In the genomic region with DNA sequence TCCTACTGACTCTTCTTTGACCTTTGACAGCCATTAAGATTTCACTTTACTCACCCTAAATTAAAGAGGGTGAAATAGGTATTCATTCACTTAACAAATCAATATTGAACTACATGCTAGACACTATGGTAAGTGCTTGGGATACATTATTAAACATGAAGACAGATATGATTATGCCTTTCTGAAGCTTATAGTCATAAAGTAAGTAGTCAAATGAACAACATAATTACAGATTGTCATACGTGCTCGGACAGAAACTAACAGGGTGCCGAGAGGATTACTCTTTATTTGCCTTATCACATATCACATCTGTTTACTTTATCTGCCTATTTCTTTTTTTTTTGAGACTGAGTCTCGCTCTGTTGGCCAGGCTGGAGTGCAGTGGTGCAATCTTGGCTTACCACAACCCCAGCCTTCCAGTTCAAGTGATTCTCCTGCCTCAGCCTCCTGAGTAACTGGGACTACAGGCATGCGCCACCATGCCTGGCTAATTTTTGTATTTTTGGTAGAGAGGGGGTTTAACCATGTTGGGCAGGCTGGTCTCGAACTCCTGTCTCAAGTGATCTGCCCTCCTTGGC, we compare ENCODE assay signal across 23 cellular contexts. TPM values are rescaled to one million over a fixed set of nuclear protein-coding genes. Genes with fewer than 3 reads are reported as not detected.
DNase-seq lines count a peak whose midpoint lies in the region; ATAC-seq and TF ChIP-seq lines count a peak whose summit lies in the region.
"Had no signal": no experiment of that assay in that cellular context is flagged by ENCODE, and none has a peak within 500 bp of the region (broad histone marks: within the 10 kb centered on the region; RNA-seq: fewer than 3 reads in every experiment).

No MANE protein-coding gene starts in this region.

- no peak overlapping the region for H3K4me3 Mint-ChIP-seq in activated T-cell treated with anti-CD3 and anti-CD28 coated beads, Interleukin-2, amount 50 U/mL, for 72 hours
- H3K4me3 Mint-ChIP-seq in activated T-helper 17 cell treated with anti-CD3 and anti-CD28 coated beads, Interleukin-2, amount 50 U/mL, for 72 hours = no peak overlapping the region
- H3K4me3 Mint-ChIP-seq in MCF 10A (ENCODE audit: unreplicated experiment) = no peak overlapping the region
- H3K4me3 Mint-ChIP-seq: CD14-positive monocyte; CD4-positive, alpha-beta T cell; CD8-positive, alpha-beta memory T cell; HFFc6 had no signal

- CTCF ChIA-PET in MCF 10A (lab: Yijun Ruan, JAX) = no interaction called here

- no peak for DNase-seq in activated CD4-positive, CD25-positive, alpha-beta regulatory T cell treated with anti-CD3 and anti-CD28 coated beads, Interleukin-2, amount 50 U/mL, for 72 hours
- no peak for DNase-seq in activated T-cell treated with anti-CD3 and anti-CD28 coated beads, Interleukin-2, amount 50 U/mL, for 72 hours
- no peak for DNase-seq in activated T-cell treated with anti-CD3 and anti-CD28 coated beads, Interleukin-2, amount 50 U/mL, for 1 hour
- DNase-seq in MCF 10A (ENCODE audit: unreplicated experiment) (no peak), EL (no peak)
- DNase-seq: 8988T; ACHN; AML-193; BE2C; CD4-positive, alpha-beta T cell; CD8-positive, alpha-beta memory T cell; DMS 273 treated with DMSO at 0.1 percent for 48 hours; DND-41; GDM1; GM23248; H7; HCEC 1CT; HFFc6 had no signal

- ATAC-seq in activated CD4-positive, CD25-positive, alpha-beta regulatory T cell treated with anti-CD3 and anti-CD28 coated beads, Interleukin-2, amount 50 U/mL, for 24 hours = peak; percentile 28 to 43
- ATAC-seq in activated T-cell treated with anti-CD3 and anti-CD28 coated beads, Interleukin-2, amount 50 U/mL, for 72 hours (replicated peaks in 1 of 2) = peak; percentile 36 to 72
- peak; percentile 53 for ATAC-seq in activated T-helper 17 cell treated with anti-CD3 and anti-CD28 coated beads, Interleukin-2, amount 50 U/mL, for 72 hours (replicated peaks)
- ATAC-seq: A549, GM12878 had no signal

- no peaks in the 10 kb centered on the region for H3K27me3 Mint-ChIP-seq in activated T-cell treated with anti-CD3 and anti-CD28 coated beads, Interleukin-2, amount 50 U/mL, for 72 hours (ENCODE audit: low read depth)
- no peaks in the 10 kb centered on the region for H3K27me3 Mint-ChIP-seq in activated T-helper 17 cell treated with anti-CD3 and anti-CD28 coated beads, Interleukin-2, amount 50 U/mL, for 72 hours
- H3K27me3 Mint-ChIP-seq in MCF 10A (ENCODE audit: insufficient read depth, unreplicated experiment) = no peaks in the 10 kb centered on the region
- H3K27me3 Mint-ChIP-seq: CD4-positive, alpha-beta T cell had no signal

- POLR2A ChIA-PET in MCF 10A (lab: Yijun Ruan, JAX) = interaction anchor here (0.9 to 4.1 kb wide), 2 partner anchors 9 to 18 kb away, joined by 3 to 20 read pairs; partner anchors contain the start of gene ACVR2A

- intact Hi-C loops in MCF 10A (cut with micrococcal nuclease) = no loop called here

- no TSS peak for BruUV-seq in MCF 10A (replicated peaks; lab: Mats Ljungman, UMichigan)

- no peaks in the 10 kb centered on the region for H3K9me3 Mint-ChIP-seq in activated T-cell treated with anti-CD3 and anti-CD28 coated beads, Interleukin-2, amount 50 U/mL, for 72 hours
- H3K9me3 Mint-ChIP-seq in activated T-helper 17 cell treated with anti-CD3 and anti-CD28 coated beads, Interleukin-2, amount 50 U/mL, for 72 hours = no peaks in the 10 kb centered on the region
- no peaks in the 10 kb centered on the region for H3K9me3 Mint-ChIP-seq in MCF 10A (ENCODE audit: unreplicated experiment)
- H3K9me3 Mint-ChIP-seq: CD4-positive, alpha-beta T cell; HFFc6 had no signal

- H3K4me1 Mint-ChIP-seq in activated T-cell treated with anti-CD3 and anti-CD28 coated beads, Interleukin-2, amount 50 U/mL, for 72 hours (ENCODE audit: low read depth) = peaks cover 23% of the 10 kb centered on the region
- H3K4me1 Mint-ChIP-seq in activated T-helper 17 cell treated with anti-CD3 and anti-CD28 coated beads, Interleukin-2, amount 50 U/mL, for 72 hours = peaks cover 33% of the 10 kb centered on the region
- H3K4me1 Mint-ChIP-seq in MCF 10A (ENCODE audit: insufficient read depth, unreplicated experiment) = peaks cover 36% of the 10 kb centered on the region

- no peak for TF ChIP-seq CTCF in MCF 10A (IDR thresholded peaks at IDR 0.05; ENCODE audit: unreplicated experiment)

- no peaks in the 10 kb centered on the region for H3K36me3 Mint-ChIP-seq in activated T-cell treated with anti-CD3 and anti-CD28 coated beads, Interleukin-2, amount 50 U/mL, for 72 hours (ENCODE audit: insufficient read depth in 2 of 2)
- H3K36me3 Mint-ChIP-seq in activated T-helper 17 cell treated with anti-CD3 and anti-CD28 coated beads, Interleukin-2, amount 50 U/mL, for 72 hours (ENCODE audit: low read depth) = no peaks in the 10 kb centered on the region
- H3K36me3 Mint-ChIP-seq in MCF 10A (ENCODE audit: insufficient read depth, unreplicated experiment) = no peaks in the 10 kb centered on the region
- H3K36me3 Mint-ChIP-seq: CD14-positive monocyte had no signal

- H3K27ac Mint-ChIP-seq in activated T-cell treated with anti-CD3 and anti-CD28 coated beads, Interleukin-2, amount 50 U/mL, for 72 hours = no peak overlapping the region
- H3K27ac Mint-ChIP-seq in activated T-helper 17 cell treated with anti-CD3 and anti-CD28 coated beads, Interleukin-2, amount 50 U/mL, for 72 hours = no peak overlapping the region
- no peak overlapping the region for H3K27ac Mint-ChIP-seq in MCF 10A (ENCODE audit: low read depth, unreplicated experiment)
- H3K27ac Mint-ChIP-seq: CD4-positive, alpha-beta T cell; CD8-positive, alpha-beta memory T cell; HFFc6 had no signal

RNA-seq across cellular contexts. Expression of gene ACVR2A, which starts 9.8 kb away (rescaled TPM):
- 1 to 10 TPM; 3.0 to 4.4 TPM for total RNA-seq in activated T-cell treated with anti-CD3 and anti-CD28 coated beads, Interleukin-2, amount 50 U/mL, for 72 hours
- total RNA-seq in activated T-helper 17 cell treated with anti-CD3 and anti-CD28 coated beads, Interleukin-2, amount 50 U/mL, for 72 hours = 1 to 10 TPM; 1.9 to 2.5 TPM
- 11.2 and 11.9 TPM in 2 replicates for total RNA-seq in MCF 10A (2022)
